Comparison of ENCODE assay signal across 28 cellular contexts in genomic region chr12:3266638-3267037, GRCh38.
"Had no signal": no experiment of that assay in that cellular context is flagged by ENCODE, and none has a peak within 500 bp of the region (broad histone marks: within the 10 kb centered on the region; RNA-seq: fewer than 3 reads in every experiment).

No MANE protein-coding gene starts in this region.

- H3K27ac Mint-ChIP-seq: activated CD4-positive, alpha-beta T cell treated with anti-CD3 and anti-CD28 coated beads, Interleukin-2, amount 10 ng/mL, durations not matched to agents 7 days and 5 days; activated CD8-positive, alpha-beta T cell treated with anti-CD3 and anti-CD28 coated beads, Interleukin-2, amount 10 ng/mL, durations not matched to agents 7 days and 5 days; activated naive CD4-positive, alpha-beta T cell treated with anti-CD3 and anti-CD28 coated beads, Interleukin-2, amount 50 U/mL, for 24 hours; activated naive CD8-positive, alpha-beta T cell treated with anti-CD3 and anti-CD28 coated beads, Interleukin-2, amount 10 ng/mL, durations not matched to agents 7 days and 5 days; activated T-cell treated with anti-CD3 and anti-CD28 coated beads, Interleukin-2, amount 50 U/mL, for 24 hours; activated T-helper 2 cell treated with anti-CD3 and anti-CD28 coated beads, Interferon-gamma antibody, Interleukin-2, Interleukin-4, amounts not matched to agents 10 μg/mL and 5 μg/mL and 100 μg/mL, durations not matched to agents 14 hours and 24 hours and 36 hours; T-helper 1 cell treated with Interleukin-12 subunit alpha and Interleukin-12 subunit beta and Interleukin-4 antibody, amounts not matched to agents 30 μg/mL and 1 μg/mL, for 36 hours; T-helper 2 cell treated with Interferon-gamma antibody and Interleukin-4, amounts not matched to agents 5 μg/mL and 100 μg/mL, for 36 hours had no signal

- H3K9me3 ChIP-seq: ascending aorta, SJCRH30, SK-N-SH had no signal

- H3K27me3 Mint-ChIP-seq: activated CD4-positive, alpha-beta T cell treated with anti-CD3 and anti-CD28 coated beads, Interleukin-2, amount 10 ng/mL, durations not matched to agents 7 days and 5 days; activated naive CD4-positive, alpha-beta T cell treated with anti-CD3 and anti-CD28 coated beads, Interleukin-2, amount 50 U/mL, for 24 hours had no signal

- H3K4me3 ChIP-seq: ascending aorta, cardiac muscle cell, PC-9, SJCRH30 had no signal

- H3K27me3 ChIP-seq: ascending aorta, cardiac muscle cell, SJCRH30 had no signal

- H2AFZ ChIP-seq: PC-9 had no signal

- ATAC-seq: activated CD8-positive, alpha-beta T cell treated with anti-CD3 and anti-CD28 coated beads, Interleukin-2, amount 10 ng/mL, durations not matched to agents 7 days and 5 days had no signal

- H3K4me1 Mint-ChIP-seq: activated CD4-positive, alpha-beta T cell treated with anti-CD3 and anti-CD28 coated beads, Interleukin-2, amount 10 ng/mL, durations not matched to agents 7 days and 5 days; activated naive CD4-positive, alpha-beta T cell treated with anti-CD3 and anti-CD28 coated beads, Interleukin-2, amount 50 U/mL, for 24 hours; activated naive CD8-positive, alpha-beta T cell treated with anti-CD3 and anti-CD28 coated beads, Interleukin-2, amount 10 ng/mL, durations not matched to agents 7 days and 5 days had no signal

- H3K9me2 ChIP-seq: SK-N-SH had no signal

- H3K27ac ChIP-seq: ascending aorta, cardiac muscle cell, PC-9, RWPE1, SJCRH30 had no signal

- H3K4me3 Mint-ChIP-seq: activated CD4-positive, alpha-beta T cell treated with anti-CD3 and anti-CD28 coated beads, Interleukin-2, amount 10 ng/mL, durations not matched to agents 7 days and 5 days; activated CD8-positive, alpha-beta T cell treated with anti-CD3 and anti-CD28 coated beads, Interleukin-2, amount 10 ng/mL, durations not matched to agents 7 days and 5 days; activated naive CD4-positive, alpha-beta T cell treated with anti-CD3 and anti-CD28 coated beads, Interleukin-2, amount 50 U/mL, for 24 hours; activated naive CD8-positive, alpha-beta T cell treated with anti-CD3 and anti-CD28 coated beads, Interleukin-2, amount 10 ng/mL, durations not matched to agents 7 days and 5 days; activated T-cell treated with anti-CD3 and anti-CD28 coated beads, Interleukin-2, amount 50 U/mL, for 24 hours; T-helper 1 cell treated with Interleukin-12 subunit alpha and Interleukin-12 subunit beta and Interleukin-4 antibody, amounts not matched to agents 30 μg/mL and 1 μg/mL, for 36 hours; T-helper 2 cell treated with Interferon-gamma antibody and Interleukin-4, amounts not matched to agents 5 μg/mL and 100 μg/mL, for 36 hours had no signal

- H3K9ac ChIP-seq: SK-N-SH had no signal

- H3K36me3 Mint-ChIP-seq: activated naive CD4-positive, alpha-beta T cell treated with anti-CD3 and anti-CD28 coated beads, Interleukin-2, amount 50 U/mL, for 24 hours; activated naive CD8-positive, alpha-beta T cell treated with anti-CD3 and anti-CD28 coated beads, Interleukin-2, amount 10 ng/mL, durations not matched to agents 7 days and 5 days had no signal

- H3K9me3 Mint-ChIP-seq: activated CD4-positive, alpha-beta T cell treated with anti-CD3 and anti-CD28 coated beads, Interleukin-2, amount 10 ng/mL, durations not matched to agents 7 days and 5 days; activated naive CD4-positive, alpha-beta T cell treated with anti-CD3 and anti-CD28 coated beads, Interleukin-2, amount 50 U/mL, for 24 hours; activated naive CD8-positive, alpha-beta T cell treated with anti-CD3 and anti-CD28 coated beads, Interleukin-2, amount 10 ng/mL, durations not matched to agents 7 days and 5 days; activated T-cell treated with anti-CD3 and anti-CD28 coated beads, Interleukin-2, amount 50 U/mL, for 24 hours; activated T-helper 2 cell treated with anti-CD3 and anti-CD28 coated beads, Interferon-gamma antibody, Interleukin-2, Interleukin-4, amounts not matched to agents 10 μg/mL and 5 μg/mL and 100 μg/mL, durations not matched to agents 14 hours and 24 hours and 36 hours; T-helper 1 cell treated with Interleukin-12 subunit alpha and Interleukin-12 subunit beta and Interleukin-4 antibody, amounts not matched to agents 30 μg/mL and 1 μg/mL, for 36 hours; T-helper 2 cell treated with Interferon-gamma antibody and Interleukin-4, amounts not matched to agents 5 μg/mL and 100 μg/mL, for 36 hours had no signal

- H3K4me2 ChIP-seq: PC-9, SK-N-SH had no signal

- DNase-seq: activated CD4-positive, alpha-beta T cell treated with anti-CD3 and anti-CD28 coated beads, Interleukin-2, amount 10 ng/mL, durations not matched to agents 7 days and 5 days; activated CD4-positive, alpha-beta T cell treated with anti-CD3 and anti-CD28 coated beads, Interleukin-2, amount 50 U/mL, for 48 hours; activated CD8-positive, alpha-beta T cell treated with anti-CD3 and anti-CD28 coated beads, Interleukin-2, amount 10 ng/mL, durations not matched to agents 7 days and 5 days; activated gamma-delta T cell; activated naive CD4-positive, alpha-beta T cell treated with Interleukin-2 at 50 U/mL for 16 hours; activated naive CD8-positive, alpha-beta T cell treated with anti-CD3 and anti-CD28 coated beads, Interleukin-2, amount 10 ng/mL, durations not matched to agents 7 days and 5 days; activated T-cell treated with anti-CD3 and anti-CD28 coated beads, Interleukin-2, amount 50 U/mL, for 24 hours; amygdala; Karpas-422; KBM-7; NCI-H1105; NCI-H1417 treated with DMSO at 0.1 percent for 48 hours; NCI-H1930; NCI-H2081 treated with DMSO at 0.1 percent for 48 hours; NCI-H226; NCI-H446 treated with DMSO at 0.1 percent for 48 hours; NCI-H524; PC-9; SHP77; SJCRH30; SK-N-SH had no signal

- H3K36me3 ChIP-seq: ascending aorta, cardiac muscle cell had no signal
